ENCODE assay signal across 1 cellular context in genomic region chr16:77236063-77236511, GRCh38.
A peak's percentile ranks its signal among the peaks of the same experiment; 100 is the strongest.
TF ChIP-seq lines count a peak whose summit lies in the region.

No MANE protein-coding gene starts in this region.

TF ChIP-seq in K562, 482 proteins besides CTCF, POLR2A, EP300 and RAD21 (continued from another document and continues in another):
- TF ChIP-seq FOXK1 (CRISPR knock-in tag; IDR thresholded peaks at IDR 0.05; ENCODE audit: borderline replicate concordance) (no peak), STAT5A (IDR thresholded peaks at IDR 0.05; ENCODE audit: borderline replicate concordance, low read length) (no peak), CREB1 (IDR thresholded peaks at IDR 0.05) (0 out of 2 replicates have a peak, but pooled peaks have one; percentile 55), CREB1 (CRISPR knock-in tag; IDR thresholded peaks at IDR 0.05) (peak; percentile 85), NFE2 (IDR thresholded peaks at IDR 0.05; ENCODE audit: low read depth) (no peak), DMBX1 (CRISPR knock-in tag; IDR thresholded peaks at IDR 0.05; ENCODE audit: borderline replicate concordance) (no peak), ZNF24 (IDR thresholded peaks at IDR 0.05) (no peak), BRF1 (IDR thresholded peaks at IDR 0.05; ENCODE audit: borderline replicate concordance, extremely low read depth, insufficient read length) (no peak), KDM2B (CRISPR knock-in tag; IDR thresholded peaks at IDR 0.05) (no peak), ZNF239 (CRISPR knock-in tag; IDR thresholded peaks at IDR 0.05) (no peak), ZNF79 (CRISPR knock-in tag; IDR thresholded peaks at IDR 0.05; ENCODE audit: low read depth) (no peak), WHSC1 (IDR thresholded peaks at IDR 0.05; ENCODE audit: low read length) (no peak), NFYB (IDR thresholded peaks at IDR 0.05; ENCODE audit: extremely low read depth, insufficient read length) (no peak), PRMT5 (CRISPR knock-in tag; IDR thresholded peaks at IDR 0.05) (no peak), DEAF1 (CRISPR knock-in tag; IDR thresholded peaks at IDR 0.05) (peak; percentile 98), DPF2 (IDR thresholded peaks at IDR 0.05) (no peak), NFATC3 (IDR thresholded peaks at IDR 0.05) (no peak), ZNF121 (CRISPR knock-in tag; conservative IDR thresholded peaks at IDR 0.05) (no peak), ZNF3 (CRISPR knock-in tag; IDR thresholded peaks at IDR 0.05) (no peak), CREB3 (tag; conservative IDR thresholded peaks at IDR 0.05; ENCODE audit: low read depth) (no peak), ZNF76 (CRISPR knock-in tag; IDR thresholded peaks at IDR 0.05; ENCODE audit: borderline replicate concordance) (no peak), POLR2H (tag; IDR thresholded peaks at IDR 0.05; ENCODE audit: low read depth) (no peak), NR4A1 (CRISPR knock-in tag; IDR thresholded peaks at IDR 0.05) (no peak), NR4A1 (tag; IDR thresholded peaks at IDR 0.05) (no peak), ZNF408 (CRISPR knock-in tag; IDR thresholded peaks at IDR 0.05; ENCODE audit: low read depth) (no peak), MLX (CRISPR knock-in tag; conservative IDR thresholded peaks at IDR 0.05) (no peak), MYBL2 (IDR thresholded peaks at IDR 0.05; ENCODE audit: low read depth) (no peak), MYBL2 (CRISPR knock-in tag; IDR thresholded peaks at IDR 0.05; ENCODE audit: borderline replicate concordance) (no peak), E2F1 (CRISPR knock-in tag; IDR thresholded peaks at IDR 0.05) (no peak), AFF4 (CRISPR knock-in tag; IDR thresholded peaks at IDR 0.05) (no peak), CXXC5 (CRISPR knock-in tag; IDR thresholded peaks at IDR 0.05) (no peak), MEF2A (IDR thresholded peaks at IDR 0.05; ENCODE audit: control insufficient read depth, low read depth, low read length) (no peak), GATA2 (CRISPR knock-in tag; IDR thresholded peaks at IDR 0.05) (no peak), OTX1 (CRISPR knock-in tag; IDR thresholded peaks at IDR 0.05) (no peak), ZNF785 (CRISPR knock-in tag; IDR thresholded peaks at IDR 0.05) (no peak), KDM1A (IDR thresholded peaks at IDR 0.05) (no peak), RFX5 (IDR thresholded peaks at IDR 0.05; ENCODE audit: low read depth, low read length) (no peak), FOXK2 (conservative IDR thresholded peaks at IDR 0.05 in 1 of 2, IDR thresholded peaks at IDR 0.05 in 1 of 2; ENCODE audit: low read depth in 2 of 2) (no peak), ZNF609 (CRISPR knock-in tag; IDR thresholded peaks at IDR 0.05; ENCODE audit: borderline replicate concordance) (no peak), SREBF1 (IDR thresholded peaks at IDR 0.05; ENCODE audit: borderline replicate concordance, low read depth, low read length) (no peak), KLF13 (tag; IDR thresholded peaks at IDR 0.05; ENCODE audit: borderline replicate concordance, low read depth) (no peak), CGGBP1 (CRISPR knock-in tag; IDR thresholded peaks at IDR 0.05) (no peak), STAT6 (CRISPR knock-in tag; IDR thresholded peaks at IDR 0.05) (no peak), SRSF7 (optimal IDR thresholded peaks at IDR 0.05; ENCODE audit: low read depth, low read length) (no peak), STAT5B (CRISPR knock-in tag; IDR thresholded peaks at IDR 0.05) (no peak), ZNF584 (CRISPR knock-in tag; IDR thresholded peaks at IDR 0.05; ENCODE audit: low read depth) (no peak), PRPF4 (IDR thresholded peaks at IDR 0.05; ENCODE audit: insufficient read depth, low read depth, low read length, poor library complexity, severe bottlenecking) (no peak), UBTF (IDR thresholded peaks at IDR 0.05; ENCODE audit: borderline replicate concordance in 1 of 2, low read depth in 2 of 2, low read length in 2 of 2) (0 out of 4 replicates have a peak, but pooled peaks of 1 of the 2 experiments have one; percentile 46), ELF4 (CRISPR knock-in tag; IDR thresholded peaks at IDR 0.05) (no peak), ZNF707 (CRISPR knock-in tag; conservative IDR thresholded peaks at IDR 0.05) (no peak)
